In the genomic region with DNA sequence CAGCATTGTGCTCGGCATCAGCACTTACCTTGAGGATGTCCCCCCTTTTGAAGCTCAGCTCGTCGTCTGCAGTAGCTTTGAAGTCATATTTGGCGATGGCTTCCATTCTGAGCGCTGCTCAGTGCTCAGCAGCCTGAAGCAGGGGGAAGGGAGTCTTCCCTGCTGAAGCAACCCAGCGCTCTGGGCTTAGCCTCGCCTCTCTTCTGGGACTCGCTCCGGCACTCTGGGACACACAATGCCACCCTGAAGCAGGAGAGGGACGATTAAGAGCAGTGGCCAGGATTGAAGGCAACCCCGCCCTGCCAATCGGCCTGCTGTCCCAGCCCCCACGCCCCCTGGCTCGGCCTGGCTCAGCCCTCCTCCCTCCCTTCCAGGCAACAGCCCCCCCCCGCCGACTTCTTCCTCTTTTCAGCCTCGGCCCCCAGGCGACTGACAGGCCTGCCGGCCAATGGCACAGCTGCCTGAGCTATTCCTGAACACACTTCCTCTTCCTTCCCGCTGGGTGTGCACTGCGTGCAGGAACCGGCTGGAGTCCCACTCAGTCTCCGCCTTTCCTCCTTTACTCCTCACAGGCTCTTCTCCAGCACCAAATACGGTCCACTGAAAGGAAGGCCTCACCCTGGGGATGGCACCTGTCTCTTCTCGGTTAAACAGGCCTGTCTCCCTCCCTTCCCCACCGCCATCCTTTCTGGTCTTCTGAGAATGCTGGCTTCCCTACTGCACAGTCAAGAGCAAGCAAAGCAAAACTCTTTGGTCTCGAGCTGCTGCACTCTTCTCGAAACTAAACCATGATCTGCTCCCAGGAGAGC, we compare ENCODE assay signal across 8 cellular contexts. TPM values are rescaled to one million over a fixed set of nuclear protein-coding genes. Genes with fewer than 3 reads are reported as not detected.
DNase-seq lines count a peak whose midpoint lies in the region; ATAC-seq, FAIRE-seq and TF ChIP-seq lines count a peak whose summit lies in the region.

No MANE protein-coding gene starts in this region.

- intact Hi-C loops in HepG2 (cut with micrococcal nuclease; ENCODE audit: unreplicated experiment): no loop called here

- H3K9ac ChIP-seq in HepG2 (ENCODE audit: insufficient read depth, low read depth, low read length): peak overlapping the region; percentile 82

- peak overlapping the region; percentile 72 for H3K27ac ChIP-seq in HepG2 (ENCODE audit: extremely low read length, insufficient read depth, low read length)

- POLR2A ChIA-PET in HepG2 (lab: Yijun Ruan, JAX): interaction anchor here (0.6 to 4.0 kb wide), 46 partner anchors 8 to 1158 kb away, joined by 3 to 67 read pairs (median 4); a partner anchor contains a TSS

- CTCF ChIA-PET in HepG2 (lab: Yijun Ruan, JAX; ENCODE audit: low intra/inter-chr PET ratio, low total read pairs): interaction anchor here (0.8 to 0.9 kb wide), 2 partner anchors 11 to 19 kb away, joined by 3 read pairs; no protein-coding TSS in a partner anchor

- TF ChIP-seq POLR2A in HepG2 (IDR thresholded peaks at IDR 0.05; ENCODE audit: insufficient read depth in 1 of 2, low read depth in 2 of 2, low read length in 2 of 2): peak; percentile 84 to 90

- H3K4me3 ChIP-seq in HepG2 (replicated peaks in 1 of 3; ENCODE audit: insufficient read depth in 1 of 3, low read depth in 2 of 3, low read length in 3 of 3): peak overlapping the region; percentile 69 to 94 (median 91)

- DNase-seq in AG09319 (ENCODE audit: extremely low read depth, low read depth): peak; percentile 97
- peak; percentile 97 for DNase-seq in NCI-H526 treated with DMSO at 0.1 percent for 48 hours (lab: John Stamatoyannopoulos, UW)
- peak; percentile 42 to 75 for DNase-seq in activated CD4-positive, alpha-beta T cell treated with anti-CD3 and anti-CD28 coated beads, Interleukin-2, amount 50 U/mL, for 24 hours (ENCODE audit: low read depth in 1 of 2, low spot score in 1 of 2)
- DNase-seq in dermis blood vessel endothelial cell: peak; percentile 98
- peak; percentile 97 for DNase-seq in HepG2 (ENCODE audit: low spot score)
- DNase-seq in stimulated activated CD4-positive, alpha-beta T cell treated with anti-CD3 and anti-CD28 coated beads, Interleukin-2, amount 100 ng/mL, for 4 hours (ENCODE audit: low read depth): peak; percentile 57

- 1% methylated on average over 22 of the region's 28 CpGs for WGBS in HepG2 (ENCODE audit: low lambda C conversion rate)

- 0 out of 2 replicates have a peak, but pooled peaks have one; percentile 28 for TF ChIP-seq RAD21 in HepG2 (CRISPR knock-in tag; IDR thresholded peaks at IDR 0.05)

- peaks cover 3 to 29% of the 10 kb centered on the region in 2 experiments for H3K36me3 ChIP-seq in HepG2 (replicated peaks in 1 of 2; ENCODE audit: control insufficient read depth in 1 of 2, insufficient read depth in 2 of 2, low read length in 2 of 2)

- peaks cover 15% of the 10 kb centered on the region for H4K20me1 ChIP-seq in HepG2 (ENCODE audit: insufficient read depth, low read length)

- peak overlapping the region; percentile 94 for H3K4me2 ChIP-seq in HepG2 (ENCODE audit: low read depth, low read length)

- FAIRE-seq in HepG2 (lab: Jason Lieb, UNC): peak; percentile 68

- H3K27me3 ChIP-seq in HepG2 (ENCODE audit: control insufficient read depth in 1 of 2, insufficient read depth in 2 of 2, low read length in 2 of 2): peaks cover 0 to 3% of the 10 kb centered on the region in 2 experiments; a peak in 1 of 5 replicates

- no peaks in the 10 kb centered on the region for H3K9me3 ChIP-seq in HepG2 (ENCODE audit: low read length)

- BruUV-seq in HepG2 (replicated peaks; lab: Mats Ljungman, UMichigan): no TSS peak

- peak; percentile 65 for ATAC-seq in GM19035 (IDR thresholded peaks at IDR 0.05; ENCODE audit: unreplicated experiment)
- peak; percentile 75 for ATAC-seq in HG03520 (IDR thresholded peaks at IDR 0.05; ENCODE audit: unreplicated experiment)
- peak; percentile 99 for ATAC-seq in HepG2

- TF ChIP-seq EP300 in HepG2 (IDR thresholded peaks at IDR 0.05; ENCODE audit: low read depth in 2 of 2, low read length in 2 of 2) (peak in 1 of 2 experiments; percentile 62; a peak in 3 of 4 replicates), HepG2 (CRISPR knock-in tag; IDR thresholded peaks at IDR 0.05; ENCODE audit: borderline replicate concordance) (peak; percentile 9; the same call in 1 of the 2 replicates)

- in situ Hi-C loops in HepG2 (cut with HindIII; ENCODE audit: extremely low pct_ligation_motif_present, low pct_unique_long_range_greater_than_20kb): loop anchor here (5.0 kb wide), 1 partner anchor 66 kb away; no protein-coding TSS in a partner anchor

- peaks cover 69% of the 10 kb centered on the region for H3K4me1 ChIP-seq in HepG2 (ENCODE audit: insufficient read depth, low read length)

- H3K79me2 ChIP-seq in HepG2 (ENCODE audit: insufficient read depth, low read length): peaks cover 93% of the 10 kb centered on the region

- no peak overlapping the region for H2AFZ ChIP-seq in HepG2 (ENCODE audit: low read length)

- TF ChIP-seq CTCF in AG09319 (IDR thresholded peaks at IDR 0.05; ENCODE audit: low read depth, low read length) (no peak; the same call in none of the 2 replicates), HepG2 (CRISPR knock-in tag; IDR thresholded peaks at IDR 0.05) (peak; percentile 44)

TF ChIP-seq in HepG2, 621 proteins besides CTCF, POLR2A, EP300 and RAD21 (continues in another document):
- TF ChIP-seq PHF5A (CRISPR knock-in tag; IDR thresholded peaks at IDR 0.05; ENCODE audit: low read depth, unreplicated experiment) (no peak), ATF1 (CRISPR knock-in tag; IDR thresholded peaks at IDR 0.05) (peak; percentile 50; the same call in 1 of the 2 replicates)
- TF ChIP-seq, protein P1, sequence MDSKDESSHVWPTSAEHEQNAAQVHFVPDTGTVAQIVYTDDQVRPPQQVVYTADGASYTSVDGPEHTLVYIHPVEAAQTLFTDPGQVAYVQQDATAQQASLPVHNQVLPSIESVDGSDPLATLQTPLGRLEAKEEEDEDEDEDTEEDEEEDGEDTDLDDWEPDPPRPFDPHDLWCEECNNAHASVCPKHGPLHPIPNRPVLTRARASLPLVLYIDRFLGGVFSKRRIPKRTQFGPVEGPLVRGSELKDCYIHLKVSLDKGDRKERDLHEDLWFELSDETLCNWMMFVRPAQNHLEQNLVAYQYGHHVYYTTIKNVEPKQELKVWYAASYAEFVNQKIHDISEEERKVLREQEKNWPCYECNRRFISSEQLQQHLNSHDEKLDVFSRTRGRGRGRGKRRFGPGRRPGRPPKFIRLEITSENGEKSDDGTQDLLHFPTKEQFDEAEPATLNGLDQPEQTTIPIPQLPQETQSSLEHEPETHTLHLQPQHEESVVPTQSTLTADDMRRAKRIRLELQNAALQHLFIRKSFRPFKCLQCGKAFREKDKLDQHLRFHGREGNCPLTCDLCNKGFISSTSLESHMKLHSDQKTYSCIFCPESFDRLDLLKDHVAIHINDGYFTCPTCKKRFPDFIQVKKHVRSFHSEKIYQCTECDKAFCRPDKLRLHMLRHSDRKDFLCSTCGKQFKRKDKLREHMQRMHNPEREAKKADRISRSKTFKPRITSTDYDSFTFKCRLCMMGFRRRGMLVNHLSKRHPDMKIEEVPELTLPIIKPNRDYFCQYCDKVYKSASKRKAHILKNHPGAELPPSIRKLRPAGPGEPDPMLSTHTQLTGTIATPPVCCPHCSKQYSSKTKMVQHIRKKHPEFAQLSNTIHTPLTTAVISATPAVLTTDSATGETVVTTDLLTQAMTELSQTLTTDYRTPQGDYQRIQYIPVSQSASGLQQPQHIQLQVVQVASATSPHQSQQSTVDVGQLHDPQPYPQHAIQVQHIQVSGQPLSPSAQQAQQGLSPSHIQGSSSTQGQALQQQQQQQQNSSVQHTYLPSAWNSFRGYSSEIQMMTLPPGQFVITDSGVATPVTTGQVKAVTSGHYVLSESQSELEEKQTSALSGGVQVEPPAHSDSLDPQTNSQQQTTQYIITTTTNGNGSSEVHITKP (CRISPR knock-in tag; IDR thresholded peaks at IDR 0.05; ENCODE audit: low read depth): 0 out of 2 replicates have a peak, but pooled peaks have one; percentile 28

RNA-seq across cellular contexts. Expression of a gene that starts 11.8 kb away (rescaled TPM):
- total RNA-seq in dermis blood vessel endothelial cell: 91.2 and 124 TPM in 2 replicates
- 92.3 and 95.7 TPM in 2 replicates for total RNA-seq in HepG2 (2016; rRNA removed; fragmentation: Illumina TruSeq; extraction: Trizol)
- 9.5 and 11.4 TPM in 2 replicates for total RNA-seq in HepG2 (2016; cell fraction: cytosol; rRNA removed; fragmentation: Illumina TruSeq; extraction: Trizol; ENCODE audit: low read depth)
- 81.8 and 96.0 TPM in 2 replicates for total RNA-seq in HepG2 (2016; cell fraction: insoluble cytoplasmic fraction; rRNA removed; fragmentation: Illumina TruSeq; extraction: Trizol)
- 34.4 and 43.9 TPM in 2 replicates for total RNA-seq in HepG2 (2016; cell fraction: membrane; rRNA removed; fragmentation: Illumina TruSeq; extraction: Trizol)
- 44.5 and 52.3 TPM in 2 replicates for total RNA-seq in HepG2 (2016; cell fraction: nucleus; rRNA removed; fragmentation: Illumina TruSeq; extraction: Trizol)
- 67.9 and 84.6 TPM in 2 replicates for polyA plus RNA-seq in HepG2 (2011; rRNA removed)
- 65.4 and 67.1 TPM in 2 replicates for polyA plus RNA-seq in HepG2 (2011; cell fraction: cytosol; rRNA removed)
- polyA plus RNA-seq in HepG2 (2011; cell fraction: nucleus; rRNA removed): 28.7 and 29.6 TPM in 2 replicates
- 66.8 and 70.9 TPM in 2 replicates for polyA plus RNA-seq in HepG2 (2012)
- polyA plus RNA-seq in HepG2 (2016; cell fraction: cytosol; fragmentation: Illumina TruSeq; extraction: Trizol; ENCODE audit: low read depth): 13.1 and 18.8 TPM in 2 replicates
- 142 and 160 TPM in 2 replicates for polyA plus RNA-seq in HepG2 (2016; cell fraction: insoluble cytoplasmic fraction; fragmentation: Illumina TruSeq; extraction: Trizol; ENCODE audit: low read depth)
- 28.8 and 38.8 TPM in 2 replicates for polyA plus RNA-seq in HepG2 (2016; cell fraction: membrane; fragmentation: Illumina TruSeq; extraction: Trizol; ENCODE audit: low read depth)
- polyA plus RNA-seq in HepG2 (2016; cell fraction: nucleus; fragmentation: Illumina TruSeq; extraction: Trizol; ENCODE audit: insufficient read depth, low read depth): 76.0 and 89.2 TPM in 2 replicates
- 55.3 and 73.1 TPM in 2 replicates for polyA minus RNA-seq in HepG2 (2011; rRNA and poly(A)+ RNA removed; ENCODE audit: low replicate concordance)
- 26.1 and 30.8 TPM in 2 replicates for polyA minus RNA-seq in HepG2 (2011; cell fraction: cytosol; rRNA and poly(A)+ RNA removed)
- polyA minus RNA-seq in HepG2 (2011; cell fraction: nucleus; rRNA and poly(A)+ RNA removed): 44.4 and 46.2 TPM in 2 replicates

Comparison
In these comparisons a context has a peak if more than half of its experiments do, and no peak if none do; other contexts are left out.
1. Peak in every context shown above with its lines: DNase-seq, ATAC-seq, H3K4me3 ChIP-seq and H3K27ac ChIP-seq.